Comparison of ENCODE assay signal across 27 cellular contexts in the genomic region with DNA sequence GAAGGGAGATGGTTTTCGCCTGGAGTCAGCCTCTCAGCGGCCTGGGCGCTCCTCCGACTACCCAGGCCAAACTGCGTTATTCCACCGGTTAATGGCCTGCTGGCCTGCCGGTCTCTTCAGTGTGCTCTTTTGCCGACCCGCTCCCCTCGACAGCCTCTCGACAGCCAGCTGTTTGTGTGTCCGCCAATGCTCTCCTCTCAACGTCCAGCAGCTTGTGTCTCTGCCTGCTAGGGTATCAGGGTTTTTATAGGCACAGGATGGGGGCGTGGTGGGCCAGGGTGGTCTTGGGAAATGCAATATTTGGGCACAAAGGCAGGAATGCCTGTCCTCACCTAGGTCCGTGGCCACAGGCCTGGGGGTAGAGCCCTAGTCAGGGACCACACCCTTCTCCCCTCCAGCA. TPM values are rescaled to one million over a fixed set of nuclear protein-coding genes. Genes with fewer than 3 reads are reported as not detected.
"Had no signal": no experiment of that assay in that cellular context is flagged by ENCODE, and none has a peak within 500 bp of the region (broad histone marks: within the 10 kb centered on the region; RNA-seq: fewer than 3 reads in every experiment).

No MANE protein-coding gene starts in this region.

- H3K27ac ChIP-seq: colonic mucosa, esophagus muscularis mucosa, foreskin keratinocyte, gastroesophageal sphincter, heart left ventricle, hepatocyte, left ventricle myocardium inferior, lower lobe of right lung had no signal

- H3K27me3 ChIP-seq: colonic mucosa, esophagus muscularis mucosa, foreskin keratinocyte, gastroesophageal sphincter, heart left ventricle, hepatocyte had no signal

- H3K36me3 ChIP-seq: colonic mucosa had no signal

- H2AFZ ChIP-seq: hepatocyte had no signal

- H3K27ac Mint-ChIP-seq: dendritic cell treated with granulocyte-macrophage colony-stimulating factor and Interleukin-4, amounts not matched to agents 40 ng/mL and 50 ng/mL, for 4 days; effector memory CD8-positive, alpha-beta T cell; endodermal cell; immature natural killer cell; mesothelial cell of epicardium had no signal

- H3K4me1 ChIP-seq: colonic mucosa had no signal

- H3K4me2 ChIP-seq: hepatocyte had no signal

- H3K4me3 ChIP-seq: colonic mucosa, esophagus muscularis mucosa, gastroesophageal sphincter, heart left ventricle, hepatocyte, left ventricle myocardium inferior, lower lobe of right lung, mucosa of descending colon had no signal

- H3K9me3 ChIP-seq: colonic mucosa had no signal

- H3K4me3 Mint-ChIP-seq: dendritic cell treated with granulocyte-macrophage colony-stimulating factor and Interleukin-4, amounts not matched to agents 40 ng/mL and 50 ng/mL, for 4 days had no signal

- ATAC-seq: effector memory CD8-positive, alpha-beta T cell; foreskin keratinocyte; gastroesophageal sphincter; heart left ventricle; left colon; left lobe of liver; lower lobe of right lung; mucosa of descending colon had no signal

- DNase-seq: colonic mucosa; cortex of kidney; effector CD8-positive, alpha-beta T cell; effector memory CD8-positive, alpha-beta T cell; endodermal cell; foreskin keratinocyte; heart left ventricle; hypothalamus; immature natural killer cell; islet precursor cell; kidney; kidney glomerular epithelial cell; left colon; left ventricle myocardium inferior; lower lobe of right lung; mesenchymal stem cell; mucosa of descending colon had no signal

- FAIRE-seq: endometrium, endothelial cell of umbilical vein, frontal cortex, kidney had no signal

RNA-seq across cellular contexts. Expression of a gene that starts 46.6 kb away (rescaled TPM):
- total RNA-seq: epithelial cell of proximal tubule, left lobe of liver had no signal

RNA-seq across cellular contexts. Expression of a gene that starts 50.2 kb away (rescaled TPM):
- polyA plus RNA-seq: immature natural killer cell had no signal
